In the genomic region with DNA sequence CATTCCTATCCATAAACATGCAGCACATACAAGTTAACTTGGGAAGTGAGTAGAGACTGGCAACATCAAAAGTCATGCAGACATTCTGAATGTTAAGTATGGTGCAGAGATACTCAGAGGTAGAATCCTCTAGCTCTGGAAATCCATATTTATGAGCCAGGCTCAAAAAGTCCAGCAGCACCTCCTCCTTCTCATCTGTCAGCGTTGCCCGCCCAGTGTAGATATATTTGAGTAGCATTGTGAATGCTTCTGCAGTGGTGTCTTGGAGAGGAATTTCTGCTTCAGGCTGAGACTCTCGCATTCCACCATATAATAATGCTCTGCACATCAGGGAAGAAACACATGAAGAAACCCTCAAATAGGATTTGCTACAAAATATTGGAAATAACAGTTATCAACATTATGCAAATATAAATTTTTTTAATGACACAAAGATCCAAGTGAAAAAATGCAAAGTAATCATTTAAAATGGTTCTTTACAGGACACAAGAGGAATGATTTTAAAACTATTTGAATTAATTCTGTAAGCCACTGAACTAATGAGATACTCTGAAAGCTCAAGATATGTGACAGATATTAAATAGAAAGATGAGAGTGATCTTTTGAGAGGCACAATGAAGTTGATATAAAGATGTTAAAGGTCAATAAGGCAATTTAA, we compare ENCODE assay signal across 30 cellular contexts.
"Had no signal": no experiment of that assay in that cellular context is flagged by ENCODE, and none has a peak within 500 bp of the region (broad histone marks: within the 10 kb centered on the region; RNA-seq: fewer than 3 reads in every experiment).

No MANE protein-coding gene starts in this region.

- H3K36me3 Mint-ChIP-seq: natural killer cell had no signal

- H3K4me3 ChIP-seq: neural progenitor cell, ovary, psoas muscle, skin epidermis, smooth muscle cell, spleen, thoracic aorta, thyroid gland, tibial nerve, upper lobe of left lung, vagina had no signal

- H3K4me3 Mint-ChIP-seq: natural killer cell; nephron; neural progenitor cell; stimulated activated memory B cell treated with anti-CD40 and anti-IgM and Interleukin-4, amounts not matched to agents 10 μg/mL and 1 μg/mL and 100 μg/mL, for 72 hours had no signal

- H3K4me1 ChIP-seq: neural progenitor cell, parathyroid adenoma, psoas muscle, spleen, thyroid gland, tibial nerve, vagina had no signal

- H3K27me3 ChIP-seq: neural progenitor cell, ovary, spleen, thyroid gland, tibial nerve, upper lobe of left lung, vagina had no signal

- H3K9me3 Mint-ChIP-seq: natural killer cell; nephron; neural progenitor cell; stimulated activated memory B cell treated with anti-CD40 and anti-IgM and Interleukin-4, amounts not matched to agents 10 μg/mL and 1 μg/mL and 100 μg/mL, for 72 hours; stimulated activated naive CD8-positive, alpha-beta T cell treated with anti-CD3 and anti-CD28 coated beads, Interleukin-15, amount 100 ng/mL, for 72 hours had no signal

- H3K36me3 ChIP-seq: neural progenitor cell, ovary had no signal

- H3K27ac Mint-ChIP-seq: natural killer cell; nephron; neural progenitor cell; progenitor cell of endocrine pancreas; stimulated activated memory B cell treated with anti-CD40 and anti-IgM and Interleukin-4, amounts not matched to agents 10 μg/mL and 1 μg/mL and 100 μg/mL, for 72 hours had no signal

- H3K9ac ChIP-seq: neural progenitor cell, parathyroid adenoma had no signal

- H3K9me3 ChIP-seq: ovary, psoas muscle, spleen, thoracic aorta, thyroid gland, tibial nerve, upper lobe of left lung, vagina had no signal

- DNase-seq: natural killer cell; occipital lobe; ovary; psoas muscle; right cardiac atrium; spleen; stimulated activated CD4-positive, alpha-beta T cell treated with anti-CD3 and anti-CD28 coated beads, Interleukin-12 subunit alpha, Interleukin-12 subunit beta, amount 100 ng/mL, for 4 hours; stimulated activated CD4-positive, alpha-beta T cell treated with anti-CD3 and anti-CD28 coated beads, Interleukin-1b, Interleukin-23, amount 100 ng/mL, for 48 hours; stimulated activated CD4-positive, alpha-beta T cell treated with anti-CD3 and anti-CD28 coated beads, Interleukin-4, amount 100 ng/mL, for 1 hour; stimulated activated CD4-positive, alpha-beta T cell treated with anti-CD3 and anti-CD28 coated beads, Interleukin-4, amount 100 ng/mL, for 4 hours; stimulated activated CD8-positive, alpha-beta memory T cell treated with anti-CD3 and anti-CD28 coated beads, Interleukin-4, amount 100 ng/mL, for 48 hours; stimulated activated naive CD4-positive, alpha-beta T cell; stimulated activated naive CD8-positive, alpha-beta T cell treated with anti-CD3 and anti-CD28 coated beads, Interleukin-15, amount 100 ng/mL, for 72 hours; stimulated activated naive CD8-positive, alpha-beta T cell treated with anti-CD3 and anti-CD28 coated beads, Interleukin-15, Interleukin-2, amounts not matched to agents 100 U/mL and 50 U/mL, for 24 hours; substantia nigra; thyroid gland; trophoblast cell; upper lobe of left lung had no signal

- H3K27me3 Mint-ChIP-seq: progenitor cell of endocrine pancreas; stimulated activated memory B cell treated with anti-CD40 and anti-IgM and Interleukin-4, amounts not matched to agents 10 μg/mL and 1 μg/mL and 100 μg/mL, for 72 hours; stimulated activated naive CD8-positive, alpha-beta T cell treated with anti-CD3 and anti-CD28 coated beads, Interleukin-15, amount 100 ng/mL, for 72 hours had no signal

- H2AFZ ChIP-seq: neural progenitor cell, parathyroid adenoma had no signal

- FAIRE-seq: urothelium cell line had no signal

- H3K27ac ChIP-seq: neural progenitor cell, ovary, parathyroid adenoma, psoas muscle, skin epidermis, spleen, thoracic aorta, thyroid gland, tibial nerve, upper lobe of left lung, vagina had no signal

- ATAC-seq: natural killer cell; psoas muscle; right cardiac atrium; sciatic nerve; stimulated activated memory B cell treated with anti-CD40 and anti-IgM and Interleukin-4, amounts not matched to agents 10 μg/mL and 1 μg/mL and 100 μg/mL, for 72 hours; stimulated activated naive CD8-positive, alpha-beta T cell treated with anti-CD3 and anti-CD28 coated beads, Interleukin-15, Interleukin-2, amounts not matched to agents 100 U/mL and 50 U/mL, for 24 hours had no signal

- H3K4me2 ChIP-seq: neural progenitor cell, smooth muscle cell had no signal

- H3K4me1 Mint-ChIP-seq: natural killer cell; nephron; neural progenitor cell; stimulated activated memory B cell treated with anti-CD40 and anti-IgM and Interleukin-4, amounts not matched to agents 10 μg/mL and 1 μg/mL and 100 μg/mL, for 72 hours had no signal
